Comparison of ENCODE assay signal across 35 cellular contexts in genomic region chr10:29394321-29394932, GRCh38.
"Had no signal": no experiment of that assay in that cellular context is flagged by ENCODE, and none has a peak within 500 bp of the region (broad histone marks: within the 10 kb centered on the region; RNA-seq: fewer than 3 reads in every experiment).

No MANE protein-coding gene starts in this region.

- H3K4me1 ChIP-seq: breast epithelium, left lung, lower lobe of right lung, prostate gland, suprapubic skin, tibial artery had no signal

- H3K4me2 ChIP-seq: smooth muscle cell had no signal

- H3K27me3 ChIP-seq: breast epithelium, left lung, neutrophil, ovary, suprapubic skin had no signal

- H3K4me1 Mint-ChIP-seq: activated naive CD4-positive, alpha-beta T cell treated with anti-CD3 and anti-CD28 coated beads, Interleukin-2, amount 10 ng/mL, durations not matched to agents 7 days and 5 days; immature natural killer cell had no signal

- H3K9me3 ChIP-seq: breast epithelium, left lung, lower lobe of right lung, neutrophil, ovary, prostate gland, suprapubic skin, tibial artery had no signal

- H3K36me3 ChIP-seq: breast epithelium, left lung, lower lobe of right lung, neutrophil, ovary, prostate gland, suprapubic skin, tibial artery, WERI-Rb-1 had no signal

- FAIRE-seq: endometrium, frontal cortex, TTC549 had no signal

- H3K36me3 Mint-ChIP-seq: activated CD4-positive, alpha-beta memory T cell treated with anti-CD3 and anti-CD28 coated beads for 36 hours; activated naive CD4-positive, alpha-beta T cell treated with anti-CD3 and anti-CD28 coated beads, Interleukin-2, amount 10 ng/mL, durations not matched to agents 7 days and 5 days; immature natural killer cell had no signal

- H3K27ac Mint-ChIP-seq: activated CD4-positive, alpha-beta memory T cell treated with anti-CD3 and anti-CD28 coated beads for 36 hours; activated CD4-positive, alpha-beta T cell treated with anti-CD3 and anti-CD28 coated beads, Interleukin-2, amount 10 ng/mL, durations not matched to agents 24 days and 14 days; activated naive CD4-positive, alpha-beta T cell treated with anti-CD3 and anti-CD28 coated beads, Interleukin-2, amount 10 ng/mL, durations not matched to agents 7 days and 5 days; activated T-helper 1 cell treated with anti-CD3 and anti-CD28 coated beads, Interleukin-12 subunit alpha, Interleukin-12 subunit beta, Interleukin-2, Interleukin-4 antibody, amounts not matched to agents 30 ng/mL and 10 ng/mL and 1 ng/mL, durations not matched to agents 14 hours and 24 hours and 36 hours; immature natural killer cell; nephron had no signal

- H3K4me3 Mint-ChIP-seq: activated CD4-positive, alpha-beta memory T cell treated with anti-CD3 and anti-CD28 coated beads for 36 hours; activated CD4-positive, alpha-beta T cell treated with anti-CD3 and anti-CD28 coated beads, Interleukin-2, amount 10 ng/mL, durations not matched to agents 24 days and 14 days; activated naive CD4-positive, alpha-beta T cell treated with anti-CD3 and anti-CD28 coated beads, Interleukin-2, amount 10 ng/mL, durations not matched to agents 7 days and 5 days; activated T-helper 1 cell treated with anti-CD3 and anti-CD28 coated beads, Interleukin-12 subunit alpha, Interleukin-12 subunit beta, Interleukin-2, Interleukin-4 antibody, amounts not matched to agents 30 ng/mL and 10 ng/mL and 1 ng/mL, durations not matched to agents 14 hours and 24 hours and 36 hours; immature natural killer cell; nephron had no signal

- H3K9me3 Mint-ChIP-seq: activated CD4-positive, alpha-beta memory T cell treated with anti-CD3 and anti-CD28 coated beads for 36 hours; activated CD4-positive, alpha-beta T cell treated with anti-CD3 and anti-CD28 coated beads, Interleukin-2, amount 10 ng/mL, durations not matched to agents 24 days and 14 days; activated naive CD4-positive, alpha-beta T cell treated with anti-CD3 and anti-CD28 coated beads, Interleukin-2, amount 10 ng/mL, durations not matched to agents 7 days and 5 days; activated T-helper 1 cell treated with anti-CD3 and anti-CD28 coated beads, Interleukin-12 subunit alpha, Interleukin-12 subunit beta, Interleukin-2, Interleukin-4 antibody, amounts not matched to agents 30 ng/mL and 10 ng/mL and 1 ng/mL, durations not matched to agents 14 hours and 24 hours and 36 hours; immature natural killer cell; nephron had no signal

- H3K27ac ChIP-seq: breast epithelium, epithelial cell of prostate, left lung, lower lobe of right lung, neutrophil, ovary, prostate gland, suprapubic skin, tibial artery, WERI-Rb-1 had no signal

- DNase-seq: activated CD4-positive, alpha-beta memory T cell treated with anti-CD3 and anti-CD28 coated beads for 36 hours; activated CD4-positive, alpha-beta T cell treated with anti-CD3 and anti-CD28 coated beads, Interleukin-2, amount 10 ng/mL, durations not matched to agents 24 days and 14 days; activated CD4-positive, CD25-positive, alpha-beta regulatory T cell treated with anti-CD3 and anti-CD28 coated beads, Interleukin-2, amount 50 U/mL, for 72 hours; activated CD8-positive, alpha-beta memory T cell treated with anti-CD3 and anti-CD28 coated beads, Interleukin-2, amount 50 U/mL, for 4 hours; activated effector memory CD4-positive, alpha-beta T cell treated with anti-CD3 and anti-CD28 coated beads, Interleukin-2, amount 50 U/mL, for 16 hours; activated naive CD4-positive, alpha-beta T cell treated with anti-CD3 and anti-CD28 coated beads, Interleukin-2, amount 10 ng/mL, durations not matched to agents 7 days and 5 days; activated T-cell treated with anti-CD3 and anti-CD28 coated beads, Interleukin-2, amount 50 U/mL, for 1 hour; central memory CD4-positive, alpha-beta T cell; dermis blood vessel endothelial cell; effector CD4-positive, alpha-beta T cell; hippocampal formation; immature natural killer cell; kidney glomerular epithelial cell; lower lobe of right lung; mesendoderm; ovary; retina; stimulated activated CD4-positive, alpha-beta T cell treated with anti-CD3 and anti-CD28 coated beads, Interleukin-1b, Interleukin-23, amount 100 ng/mL, for 48 hours; stimulated activated CD4-positive, alpha-beta T cell treated with anti-CD3 and anti-CD28 coated beads, Interleukin-4, amount 100 ng/mL, for 4 hours; stimulated activated CD8-positive, alpha-beta memory T cell treated with anti-CD3 and anti-CD28 coated beads, Interleukin-4, amount 100 ng/mL, for 48 hours; stimulated activated naive CD4-positive, alpha-beta T cell; tibial artery; WERI-Rb-1 had no signal

- ATAC-seq: left lung, lower lobe of right lung had no signal

- H3K4me3 ChIP-seq: breast epithelium, left lung, lower lobe of right lung, ovary, prostate gland, smooth muscle cell, suprapubic skin, tibial artery had no signal
